In genomic region chr13:28494537-28494860, GRCh38 we compare ENCODE assay signal across 8 cellular contexts. TPM values are rescaled to one million over a fixed set of nuclear protein-coding genes. Genes with fewer than 3 reads are reported as not detected.
DNase-seq lines count a peak whose midpoint lies in the region; ATAC-seq and TF ChIP-seq lines count a peak whose summit lies in the region.

No MANE protein-coding gene starts in this region.

- H3K36me3 Mint-ChIP-seq in Caco-2 (ENCODE audit: insufficient read depth, unreplicated experiment), result no peaks in the 10 kb centered on the region

- H3K9ac ChIP-seq in HUES64 (ENCODE audit: low read depth, low read length) (peak overlapping the region; percentile 65), neuronal stem cell (ENCODE audit: low read depth, low read length, poor library complexity) (peak overlapping the region; percentile 70)

- H3K27ac Mint-ChIP-seq in Caco-2 (ENCODE audit: unreplicated experiment), result no peak overlapping the region

- intact Hi-C loops in Caco-2 (cut with micrococcal nuclease; ENCODE audit: unreplicated experiment), result no loop called here

- H3K4me1 Mint-ChIP-seq in Caco-2 (ENCODE audit: low read depth, unreplicated experiment), result no peaks in the 10 kb centered on the region

- peak overlapping the region; percentile 37 for H3K23ac ChIP-seq in neuronal stem cell (ENCODE audit: low read depth, low read length, poor library complexity)

- H3K18ac ChIP-seq in neuronal stem cell (ENCODE audit: low read length), result peak overlapping the region; percentile 21

- no peak overlapping the region for H4K91ac ChIP-seq in neuronal stem cell (ENCODE audit: low read depth, low read length, poor library complexity)

- peak overlapping the region; percentile 49 for H3K4me3 ChIP-seq in Caco-2 (ENCODE audit: low read depth, low read length)
- H3K4me3 ChIP-seq in HUES64 (ENCODE audit: low read length), result peak overlapping the region; percentile 79
- H3K4me3 ChIP-seq in effector memory CD4-positive, alpha-beta T cell (ENCODE audit: insufficient read depth, low read depth, low read length, poor library complexity, severe bottlenecking), result peak overlapping the region; percentile 35
- peak overlapping the region in 1 of 2 donors; percentile 70 for H3K4me3 ChIP-seq in neuronal stem cell (ENCODE audit: low read length in 2 of 2)

- H2BK12ac ChIP-seq in neuronal stem cell (ENCODE audit: low read length), result no peak overlapping the region

- CTCF ChIA-PET in Caco-2 (lab: Charles Lee), result interaction anchor here (0.6 to 1.4 kb wide), 2 partner anchors 170 to 274 kb away, joined by 3 to 4 read pairs; no protein-coding TSS in a partner anchor

- H3K27me3 ChIP-seq in Caco-2 (replicated peaks; ENCODE audit: control insufficient read depth, insufficient read depth, low read length) (peaks cover 12% of the 10 kb centered on the region), HUES64 (ENCODE audit: insufficient read depth, low read length) (peaks cover 69% of the 10 kb centered on the region), neuronal stem cell (ENCODE audit: control insufficient read depth in 3 of 3, insufficient read depth in 3 of 3, low read depth in 1 of 3, low read length in 3 of 3) (peaks cover 15 to 100% (median 49%) of the 10 kb centered on the region in 3 experiments)
- H3K27me3 ChIP-seq in effector memory CD4-positive, alpha-beta T cell (replicated peaks; ENCODE audit: control insufficient read depth, insufficient read depth, low read length, poor library complexity, severe bottlenecking), result peaks cover 21% of the 10 kb centered on the region

- H3K36me3 ChIP-seq in Caco-2 (ENCODE audit: control insufficient read depth, insufficient read depth, low read length), result no peaks in the 10 kb centered on the region
- H3K36me3 ChIP-seq in HUES64 (ENCODE audit: insufficient read depth, low read length), result no peaks in the 10 kb centered on the region
- no peaks in the 10 kb centered on the region for H3K36me3 ChIP-seq in effector memory CD4-positive, alpha-beta T cell (ENCODE audit: control insufficient read depth, insufficient read depth, low read length)
- no peaks in the 10 kb centered on the region for H3K36me3 ChIP-seq in neuronal stem cell (replicated peaks in 1 of 2; ENCODE audit: control insufficient read depth in 2 of 2, insufficient read depth in 2 of 2, low read length in 2 of 2)

- H3K4me2 ChIP-seq in neuronal stem cell (ENCODE audit: insufficient read depth, low read length, poor library complexity, severe bottlenecking), result peak overlapping the region; percentile 92

- H2BK15ac ChIP-seq in neuronal stem cell (ENCODE audit: low read length), result no peak overlapping the region

- TF ChIP-seq CTCF in Caco-2 (IDR thresholded peaks at IDR 0.05; ENCODE audit: insufficient read depth in 1 of 2, low read depth in 1 of 2, low read length in 1 of 2, severe bottlenecking in 1 of 2, unreplicated experiment in 1 of 2), result no peak

- H3K9me3 ChIP-seq in Caco-2, result no peaks in the 10 kb centered on the region
- H3K9me3 ChIP-seq in HUES64 (ENCODE audit: insufficient read depth, low read depth, low read length), result no peaks in the 10 kb centered on the region
- no peaks in the 10 kb centered on the region for H3K9me3 ChIP-seq in effector memory CD4-positive, alpha-beta T cell (ENCODE audit: control insufficient read depth, low read length)
- no peaks in the 10 kb centered on the region for H3K9me3 ChIP-seq in neuronal stem cell (replicated peaks in 1 of 2; ENCODE audit: control insufficient read depth in 2 of 2, insufficient read depth in 1 of 2, low read depth in 1 of 2, low read length in 2 of 2)

- no peak overlapping the region for H2BK120ac ChIP-seq in neuronal stem cell (ENCODE audit: low read depth, low read length)

- no peak overlapping the region for H2BK5ac ChIP-seq in neuronal stem cell (ENCODE audit: low read length)

- peak overlapping the region; percentile 71 for H3K4me3 Mint-ChIP-seq in Caco-2 (ENCODE audit: unreplicated experiment)

- no peaks in the 10 kb centered on the region for H3K79me1 ChIP-seq in neuronal stem cell (ENCODE audit: low read depth, low read length)

- H3K27ac ChIP-seq in HUES64 (ENCODE audit: low read depth, low read length), result no peak overlapping the region; the same call in 1 of the 2 replicates
- no peak overlapping the region for H3K27ac ChIP-seq in effector memory CD4-positive, alpha-beta T cell (ENCODE audit: insufficient read depth, low read length, poor library complexity, severe bottlenecking)
- H3K27ac ChIP-seq in neuronal stem cell (replicated peaks; ENCODE audit: low read length), result no peak overlapping the region

- ATAC-seq in GM21737 (IDR thresholded peaks at IDR 0.05; ENCODE audit: unreplicated experiment), result no peak
- no peak for ATAC-seq in GM21526 (IDR thresholded peaks at IDR 0.05; ENCODE audit: low FRiP score, unreplicated experiment)

- H2AK5ac ChIP-seq in neuronal stem cell (ENCODE audit: low read depth, low read length), result no peak overlapping the region

- POLR2A ChIA-PET in Caco-2 (lab: Charles Lee), result no interaction called here

- under 1% methylated on average over 33 of the region's 33 CpGs for WGBS in HUES64
- WGBS in neuronal stem cell (ENCODE audit: extremely low coverage in 2 of 2, insufficient read length in 2 of 2, insufficient replicate concordance in 1 of 2), 2 donors, result no CpG with 5 or more reads among the region's 33 CpGs

- peaks cover 9% of the 10 kb centered on the region; the same call in 1 of the 2 replicates for H3K4me1 ChIP-seq in Caco-2
- peaks cover 51% of the 10 kb centered on the region for H3K4me1 ChIP-seq in HUES64 (ENCODE audit: insufficient read depth, low read length)
- H3K4me1 ChIP-seq in effector memory CD4-positive, alpha-beta T cell (ENCODE audit: control insufficient read depth, insufficient read depth, low read length, poor library complexity, severe bottlenecking), result peaks cover 19% of the 10 kb centered on the region
- peaks cover 0 to 7% of the 10 kb centered on the region in 2 donors for H3K4me1 ChIP-seq in neuronal stem cell (ENCODE audit: control insufficient read depth in 2 of 2, insufficient read depth in 1 of 2, low read depth in 1 of 2, low read length in 2 of 2)

- no peak overlapping the region for H3K14ac ChIP-seq in neuronal stem cell (ENCODE audit: low read length)

- peaks cover 23% of the 10 kb centered on the region for H3K27me3 Mint-ChIP-seq in Caco-2 (ENCODE audit: insufficient read depth, unreplicated experiment)

- no peaks in the 10 kb centered on the region for H3K9me3 Mint-ChIP-seq in Caco-2 (ENCODE audit: unreplicated experiment)

- no peak for DNase-seq in Caco-2
- no peak for DNase-seq in effector memory CD4-positive, alpha-beta T cell
- DNase-seq in neuronal stem cell (ENCODE audit: low spot score), result peak; percentile 21
- no peak for DNase-seq in globus pallidus (ENCODE audit: low spot score)
- no peak for DNase-seq in NCI-H1417 treated with DMSO at 0.1 percent for 48 hours (lab: John Stamatoyannopoulos, UW)

- H3K4ac ChIP-seq in neuronal stem cell (ENCODE audit: low read length), result no peak overlapping the region

- peak overlapping the region; percentile 87 for H2AFZ ChIP-seq in neuronal stem cell (ENCODE audit: low read length)

- H4K8ac ChIP-seq in neuronal stem cell (ENCODE audit: low read depth, low read length), result no peak overlapping the region

- BruUV-seq in Caco-2 (replicated peaks; lab: Mats Ljungman, UMichigan), result no TSS peak

RNA-seq across cellular contexts. Expression of gene FLT1, which starts 0.4 kb away (rescaled TPM):
- total RNA-seq in Caco-2 (2022), result 0.66 and 0.93 TPM in 2 replicates
- polyA plus RNA-seq in HUES64 (2013, experiment 1 of 2), result 40.7 TPM
- 34.1 TPM for polyA plus RNA-seq in HUES64 (2013, experiment 2 of 2)
- 0.07 TPM for polyA plus RNA-seq in neuronal stem cell (2013, experiment 1 of 2)
- 0.04 TPM for polyA plus RNA-seq in neuronal stem cell (2013, experiment 2 of 2)
